ENCODE assay signal across 10 cellular contexts in the genomic region with DNA sequence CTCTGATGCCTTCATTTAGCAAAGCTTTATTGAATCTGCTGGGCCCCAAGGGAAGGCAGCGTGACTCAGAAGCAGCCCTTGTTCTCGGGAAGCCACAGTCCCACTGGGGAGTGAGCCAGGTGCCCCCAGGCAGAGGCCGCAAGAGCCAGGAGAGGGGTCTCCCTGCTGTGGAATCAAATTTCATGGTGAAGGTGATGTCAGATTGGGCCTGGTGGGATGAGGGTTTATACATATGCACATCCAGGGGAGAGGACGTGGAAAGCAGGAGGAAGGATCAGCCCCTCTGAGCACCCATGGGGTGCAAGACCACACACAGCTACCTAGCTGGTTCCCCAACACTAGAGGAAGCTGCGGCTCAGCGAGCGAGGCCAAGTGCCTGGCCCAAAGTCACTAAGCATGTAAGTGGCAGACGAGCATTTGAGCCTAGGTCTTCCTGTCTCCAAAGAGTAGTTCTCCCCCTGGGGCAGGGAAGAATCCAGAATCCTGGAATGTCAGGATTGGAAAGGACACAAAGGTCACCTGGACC. TPM values are rescaled to one million over a fixed set of nuclear protein-coding genes. Genes with fewer than 3 reads are reported as not detected.
DNase-seq lines count a peak whose midpoint lies in the region; ATAC-seq and TF ChIP-seq lines count a peak whose summit lies in the region.
"Had no signal": no experiment of that assay in that cellular context is flagged by ENCODE, and none has a peak within 500 bp of the region (broad histone marks: within the 10 kb centered on the region; RNA-seq: fewer than 3 reads in every experiment).

No MANE protein-coding gene starts in this region.

- peak; percentile 93 for DNase-seq in Daoy (ENCODE audit: low read depth)
- peak; percentile 88 for DNase-seq in astrocyte of the hippocampus (ENCODE audit: low read depth, low spot score)
- DNase-seq in natural killer cell treated with Interleukin-12 subunit alpha and Interleukin-12 subunit beta and Interleukin-15 and Interleukin-18, amount 100 ng/mL, for 72 hours (ENCODE audit: low spot score) = no peak
- DNase-seq in T-helper 2 cell = no peak
- DNase-seq in testis = no peak
- DNase-seq: central memory CD4-positive, alpha-beta T cell; SHP77 had no signal

- H3K9me3 ChIP-seq in HUES64 (ENCODE audit: insufficient read depth, low read depth, low read length) = no peaks in the 10 kb centered on the region
- H3K9me3 ChIP-seq in testis = no peaks in the 10 kb centered on the region

- no peak overlapping the region for H3K9ac ChIP-seq in HUES64 (ENCODE audit: low read depth, low read length)

- peak overlapping the region; percentile 55 for H3K27ac ChIP-seq in HUES64 (ENCODE audit: low read depth, low read length)
- peak overlapping the region in 1 of 2 donors; percentile 85 for H3K27ac ChIP-seq in testis

- H3K4me3 Mint-ChIP-seq in natural killer cell treated with Interleukin-12 subunit alpha and Interleukin-12 subunit beta and Interleukin-15 and Interleukin-18, amount 100 ng/mL, for 72 hours = peak overlapping the region; percentile 55

- no peak for TF ChIP-seq POLR2A in testis (IDR thresholded peaks at IDR 0.05)

- H3K4me1 Mint-ChIP-seq in natural killer cell treated with Interleukin-12 subunit alpha and Interleukin-12 subunit beta and Interleukin-15 and Interleukin-18, amount 100 ng/mL, for 72 hours (ENCODE audit: low read depth in 2 of 2) = peaks cover 14 to 18% of the 10 kb centered on the region in 2 donors

- H3K4me3 ChIP-seq in HUES64 (ENCODE audit: low read length) (0 out of 2 replicates have a peak overlapping the region, but pooled peaks have one; percentile 6), testis (no peak overlapping the region)

- intact Hi-C loops in testis (cut with DNase I; ENCODE audit: low total_unique reads) = no loop called here

- peaks cover 5% of the 10 kb centered on the region; the same call in 1 of the 2 replicates for H3K27me3 ChIP-seq in HUES64 (ENCODE audit: insufficient read depth, low read length)
- no peaks in the 10 kb centered on the region for H3K27me3 ChIP-seq in testis

- no peak for TF ChIP-seq CTCF in testis (IDR thresholded peaks at IDR 0.05)

- H3K27ac Mint-ChIP-seq in natural killer cell treated with Interleukin-12 subunit alpha and Interleukin-12 subunit beta and Interleukin-15 and Interleukin-18, amount 100 ng/mL, for 72 hours = peak overlapping the region in 1 of 2 donors; percentile 34

- H3K9me3 Mint-ChIP-seq in natural killer cell treated with Interleukin-12 subunit alpha and Interleukin-12 subunit beta and Interleukin-15 and Interleukin-18, amount 100 ng/mL, for 72 hours = no peaks in the 10 kb centered on the region

- no peaks in the 10 kb centered on the region for H3K27me3 Mint-ChIP-seq in natural killer cell treated with Interleukin-12 subunit alpha and Interleukin-12 subunit beta and Interleukin-15 and Interleukin-18, amount 100 ng/mL, for 72 hours

- H3K36me3 Mint-ChIP-seq in natural killer cell treated with Interleukin-12 subunit alpha and Interleukin-12 subunit beta and Interleukin-15 and Interleukin-18, amount 100 ng/mL, for 72 hours = no peaks in the 10 kb centered on the region

- 36% methylated on average over 8 of the region's 8 CpGs for WGBS in HUES64
- WGBS in testis, 2 donors = 56 to 67% methylated on average over 8 of the region's 8 CpGs

- ATAC-seq in natural killer cell treated with Interleukin-12 subunit alpha and Interleukin-12 subunit beta and Interleukin-15 and Interleukin-18, amount 100 ng/mL, for 72 hours = peak in 1 of 2 donors; percentile 22
- no peak for ATAC-seq in GM21526 (IDR thresholded peaks at IDR 0.05; ENCODE audit: low FRiP score, unreplicated experiment)
- no peak for ATAC-seq in HG02970 (IDR thresholded peaks at IDR 0.05; ENCODE audit: low FRiP score, unreplicated experiment)

- no peaks in the 10 kb centered on the region for H3K36me3 ChIP-seq in HUES64 (ENCODE audit: insufficient read depth, low read length)
- H3K36me3 ChIP-seq in testis (ENCODE audit: low read depth, missing control alignments) = no peaks in the 10 kb centered on the region

- H3K4me1 ChIP-seq in HUES64 (ENCODE audit: insufficient read depth, low read length) (peaks cover 21% of the 10 kb centered on the region), testis (peaks cover 25% of the 10 kb centered on the region)

RNA-seq across cellular contexts. Expression of gene SYNGR1, which starts 2.0 kb away (rescaled TPM):
- total RNA-seq in Daoy (2014; rRNA removed; shearing (Covaris generic)) = 1.4 and 2.7 TPM in 2 replicates
- polyA plus RNA-seq in HUES64 (2013, experiment 1 of 2) = 12.3 TPM
- polyA plus RNA-seq in HUES64 (2013, experiment 2 of 2) = 13.8 TPM
- total RNA-seq in natural killer cell treated with Interleukin-12 subunit alpha and Interleukin-12 subunit beta and Interleukin-15 and Interleukin-18, amount 100 ng/mL, for 72 hours = 1 to 10 TPM; 1.1 to 2.0 TPM
- total RNA-seq in testis = 10 to 100 TPM; 20.4 to 32.5 TPM
- 46.8 TPM for polyA plus RNA-seq in testis (ENCODE audit: insufficient read depth, low read depth, low replicate concordance)

RNA-seq across cellular contexts. Expression of gene RPL3, which starts 32.3 kb away (rescaled TPM):
- 2,011 and 2,060 TPM in 2 replicates for total RNA-seq in Daoy (2014; rRNA removed; shearing (Covaris generic))
- 2,333 TPM for polyA plus RNA-seq in HUES64 (2013, experiment 1 of 2)
- 2,549 TPM for polyA plus RNA-seq in HUES64 (2013, experiment 2 of 2)
- total RNA-seq in natural killer cell treated with Interleukin-12 subunit alpha and Interleukin-12 subunit beta and Interleukin-15 and Interleukin-18, amount 100 ng/mL, for 72 hours = 1,000 to 10,000 TPM; 1,242 to 2,090 TPM
- 1,000 to 10,000 TPM; 1,087 to 2,075 TPM for total RNA-seq in testis
- polyA plus RNA-seq in testis (ENCODE audit: insufficient read depth, low read depth, low replicate concordance) = 2,042 TPM

RNA-seq across cellular contexts. Expression of gene TAB1, which starts 47.8 kb away (rescaled TPM):
- 10.3 and 14.9 TPM in 2 replicates for total RNA-seq in Daoy (2014; rRNA removed; shearing (Covaris generic))
- 12.8 TPM for polyA plus RNA-seq in HUES64 (2013, experiment 1 of 2)
- 17.0 TPM for polyA plus RNA-seq in HUES64 (2013, experiment 2 of 2)
- total RNA-seq in natural killer cell treated with Interleukin-12 subunit alpha and Interleukin-12 subunit beta and Interleukin-15 and Interleukin-18, amount 100 ng/mL, for 72 hours = 10 to 100 TPM; 20.8 to 38.9 TPM
- total RNA-seq in testis = 10 to 100 TPM; 29.8 to 35.7 TPM
- polyA plus RNA-seq in testis (ENCODE audit: insufficient read depth, low read depth, low replicate concordance) = 21.9 TPM

Comparison
In these comparisons a context has a peak if more than half of its experiments do, and no peak if none do; other contexts are left out.
1. DNase-seq: peak in Daoy (single experiment) and astrocyte of the hippocampus (single experiment); none in natural killer cell treated with Interleukin-12 subunit alpha and Interleukin-12 subunit beta and Interleukin-15 and Interleukin-18, amount 100 ng/mL, for 72 hours (single experiment), T-helper 2 cell (0 of 5) and testis (single experiment).